ENCODE assay signal across 1 cellular context in the genomic region with DNA sequence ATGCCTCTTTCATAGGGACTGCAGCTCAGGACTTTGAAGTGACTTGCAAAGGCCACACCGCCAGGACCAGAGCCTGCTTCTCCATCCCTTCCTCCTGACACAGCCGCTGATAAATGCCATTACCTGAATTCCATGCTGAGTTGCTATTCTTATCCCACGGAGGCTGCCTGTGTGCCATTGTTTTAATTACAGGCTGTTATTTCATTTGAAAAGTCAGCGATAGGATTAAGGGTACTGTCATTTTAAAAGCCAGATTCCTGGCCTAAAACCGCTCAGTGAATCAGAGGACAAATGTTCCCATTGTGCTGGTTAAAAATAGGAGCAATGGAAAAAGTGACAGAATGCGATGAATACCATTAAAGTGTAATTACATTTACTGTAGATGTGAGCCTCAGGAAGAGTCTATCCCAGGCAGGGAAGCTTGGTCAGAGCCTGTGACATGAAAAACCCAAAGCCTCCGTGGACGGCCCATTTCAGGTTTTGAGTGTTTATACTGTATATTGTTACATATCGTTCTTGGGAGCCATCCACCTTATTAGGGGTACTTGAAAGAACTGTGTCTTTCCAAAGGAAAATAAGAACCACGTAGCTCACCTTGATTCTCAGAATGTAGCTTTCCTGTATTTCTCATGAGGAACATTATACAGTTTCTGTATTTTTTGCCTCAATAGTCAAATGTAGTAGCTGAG.
A peak's percentile ranks its signal among the peaks of the same experiment; 100 is the strongest.
TF ChIP-seq lines count a peak whose summit lies in the region.

No MANE protein-coding gene starts in this region.

TF ChIP-seq in SK-N-SH, 30 proteins besides CTCF, POLR2A, EP300 and RAD21:
- TF ChIP-seq MEF2A (IDR thresholded peaks at IDR 0.05; ENCODE audit: borderline replicate concordance, low read depth) (peak; percentile 52; the same call in 1 of the 2 replicates), TCF12 (IDR thresholded peaks at IDR 0.05) (0 out of 2 replicates have a peak, but pooled peaks have one; percentile 14)
- TF ChIP-seq, protein P1, sequence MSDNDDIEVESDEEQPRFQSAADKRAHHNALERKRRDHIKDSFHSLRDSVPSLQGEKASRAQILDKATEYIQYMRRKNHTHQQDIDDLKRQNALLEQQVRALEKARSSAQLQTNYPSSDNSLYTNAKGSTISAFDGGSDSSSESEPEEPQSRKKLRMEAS (IDR thresholded peaks at IDR 0.05; ENCODE audit: low read depth): no peak
- TF ChIP-seq, protein P2, sequence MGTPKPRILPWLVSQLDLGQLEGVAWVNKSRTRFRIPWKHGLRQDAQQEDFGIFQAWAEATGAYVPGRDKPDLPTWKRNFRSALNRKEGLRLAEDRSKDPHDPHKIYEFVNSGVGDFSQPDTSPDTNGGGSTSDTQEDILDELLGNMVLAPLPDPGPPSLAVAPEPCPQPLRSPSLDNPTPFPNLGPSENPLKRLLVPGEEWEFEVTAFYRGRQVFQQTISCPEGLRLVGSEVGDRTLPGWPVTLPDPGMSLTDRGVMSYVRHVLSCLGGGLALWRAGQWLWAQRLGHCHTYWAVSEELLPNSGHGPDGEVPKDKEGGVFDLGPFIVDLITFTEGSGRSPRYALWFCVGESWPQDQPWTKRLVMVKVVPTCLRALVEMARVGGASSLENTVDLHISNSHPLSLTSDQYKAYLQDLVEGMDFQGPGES (IDR thresholded peaks at IDR 0.05; ENCODE audit: low read depth, low read length): no peak
